In genomic region chr2:95165371-95166064, GRCh38 we compare ENCODE assay signal across 8 cellular contexts. TPM values are rescaled to one million over a fixed set of nuclear protein-coding genes. Genes with fewer than 3 reads are reported as not detected.
A peak's percentile ranks its signal among the peaks of the same experiment; 100 is the strongest.
DNase-seq lines count a peak whose midpoint lies in the region; ATAC-seq and TF ChIP-seq lines count a peak whose summit lies in the region.

Gene ZNF2 (plus strand): TSS chr2:95165809. CDS start chr2:95176227, 10,418 bp downstream.

- H3K4me3 ChIP-seq in GM12875 (ENCODE audit: low read depth, low read length) (peak within 1 kb of the TSS; percentile 83), SU-DHL-6 (ENCODE audit: insufficient read depth, low read length, poor library complexity, severe bottlenecking) (peak within 1 kb of the TSS; percentile 69), ovary (peak within 1 kb of the TSS; percentile 88), thyroid gland (replicated peaks in 1 of 3) (peak within 1 kb of the TSS; percentile 56 to 82 (median 74))

- DNase-seq in NCI-H1417 (lab: John Stamatoyannopoulos, UW) (peak; percentile 94 to 99 (median 98)), Right ventricle myocardium superior (peak; percentile 99), ovary (peak; percentile 97 to 98 (median 98)), thyroid gland (peak; percentile 98 to 99)
- DNase-seq in activated naive CD8-positive, alpha-beta T cell treated with anti-CD3 and anti-CD28 coated beads, Interleukin-2, amount 50 U/mL, for 24 hours = peak; percentile 97

- peak within 1 kb of the TSS; percentile 92 for H3K4me2 ChIP-seq in SU-DHL-6 (ENCODE audit: low read depth, low read length, poor library complexity, severe bottlenecking)

- H3K27me3 Mint-ChIP-seq in activated naive CD8-positive, alpha-beta T cell treated with anti-CD3 and anti-CD28 coated beads, Interleukin-2, amount 50 U/mL, for 24 hours = no peaks in the 10 kb centered on the region

- H3K27ac ChIP-seq in SU-DHL-6 (ENCODE audit: low read depth, low read length) (peak within 1 kb of the TSS; percentile 8; the same call in 1 of the 2 replicates), ovary (peak within 1 kb of the TSS; percentile 51 to 80), thyroid gland (peak within 1 kb of the TSS; percentile 87 to 95 (median 91))

- no peaks in the 10 kb centered on the region for H3K9me2 ChIP-seq in SU-DHL-6 (replicated peaks; ENCODE audit: insufficient read depth, low read length)

- peak; percentile 69 for TF ChIP-seq POLR2A in ovary (IDR thresholded peaks at IDR 0.05)
- peak in 1 of 2 donors; percentile 82 for TF ChIP-seq POLR2A in thyroid gland (IDR thresholded peaks at IDR 0.05)

- H3K36me3 ChIP-seq in SU-DHL-6 (ENCODE audit: low read length) (no peaks in the 10 kb centered on the region), ovary (no peaks in the 10 kb centered on the region), thyroid gland (no peaks in the 10 kb centered on the region)

- H3K4me1 ChIP-seq in ovary (ENCODE audit: insufficient read depth) (peaks cover 6% of the 10 kb centered on the region), thyroid gland (peaks cover 17 to 19% of the 10 kb centered on the region in 2 donors)

- H3K4me1 Mint-ChIP-seq in activated naive CD8-positive, alpha-beta T cell treated with anti-CD3 and anti-CD28 coated beads, Interleukin-2, amount 50 U/mL, for 24 hours = peaks cover 39% of the 10 kb centered on the region

- no peak for TF ChIP-seq EP300 in ovary (IDR thresholded peaks at IDR 0.05)

- no peaks in the 10 kb centered on the region for H3K27me3 ChIP-seq in SU-DHL-6 (ENCODE audit: low read length)
- no peaks in the 10 kb centered on the region for H3K27me3 ChIP-seq in ovary
- no peaks in the 10 kb centered on the region for H3K27me3 ChIP-seq in thyroid gland

- H3K9me3 Mint-ChIP-seq in activated naive CD8-positive, alpha-beta T cell treated with anti-CD3 and anti-CD28 coated beads, Interleukin-2, amount 50 U/mL, for 24 hours = peaks cover 7% of the 10 kb centered on the region

- peak within 1 kb of the TSS; percentile 97 for H3K4me3 Mint-ChIP-seq in activated naive CD8-positive, alpha-beta T cell treated with anti-CD3 and anti-CD28 coated beads, Interleukin-2, amount 50 U/mL, for 24 hours

- H3K9ac ChIP-seq in SU-DHL-6 (ENCODE audit: low read length) = peak within 1 kb of the TSS; percentile 72

- H2AFZ ChIP-seq in SU-DHL-6 (ENCODE audit: low read depth, low read length, severe bottlenecking) = peak within 1 kb of the TSS; percentile 79

- intact Hi-C loops in Right ventricle myocardium superior (cut with DNase I) = no loop called here
- intact Hi-C loops in ovary (cut with DNase I) = no loop called here
- intact Hi-C loops in thyroid gland (cut with DNase I) = loop anchor here (10.0 kb wide), 1 partner anchor 1099 kb away; the partner anchor contains the start of genes CIAO1 and TMEM127

- peaks cover 4% of the 10 kb centered on the region; the same call in 1 of the 2 replicates for H3F3A ChIP-seq in SU-DHL-6 (ENCODE audit: insufficient read depth)

- H3K9me3 ChIP-seq in SU-DHL-6 (ENCODE audit: insufficient read depth, low read length) = no peaks in the 10 kb centered on the region
- no peaks in the 10 kb centered on the region for H3K9me3 ChIP-seq in ovary
- no peaks in the 10 kb centered on the region for H3K9me3 ChIP-seq in thyroid gland

- peaks cover 19% of the 10 kb centered on the region for H3K79me2 ChIP-seq in SU-DHL-6 (ENCODE audit: insufficient read depth, low read length)

- H4K20me1 ChIP-seq in SU-DHL-6 (ENCODE audit: low read depth, low read length) = no peaks in the 10 kb centered on the region; the same call in 1 of the 2 replicates

- whole genome bisulfite sequencing in ovary, 3 donors = 0% methylated on average over 53 to 56 of the region's 56 CpGs
- 0% methylated on average over 27 to 28 of the region's 56 CpGs for WGBS in thyroid gland, 2 donors

- TF ChIP-seq CTCF in GM12875 (IDR thresholded peaks at IDR 0.05; ENCODE audit: borderline replicate concordance, insufficient read depth, low read depth, low read length) (0 out of 2 replicates have a peak, but pooled peaks have one; percentile 13), SU-DHL-6 (IDR thresholded peaks at IDR 0.05; ENCODE audit: insufficient read depth, low read length, poor library complexity, severe bottlenecking) (no peak), ovary (IDR thresholded peaks at IDR 0.05) (no peak), thyroid gland (IDR thresholded peaks at IDR 0.05) (peak in 1 of 6 experiments; percentile 16)

- ATAC-seq in HG02763 (IDR thresholded peaks at IDR 0.05; ENCODE audit: unreplicated experiment) = peak; percentile 89
- peak; percentile 98 for ATAC-seq in activated naive CD8-positive, alpha-beta T cell treated with anti-CD3 and anti-CD28 coated beads, Interleukin-2, amount 50 U/mL, for 24 hours
- ATAC-seq in Right ventricle myocardium superior (ENCODE audit: poor library complexity) = peak; percentile 99

- H3K36me3 Mint-ChIP-seq in activated naive CD8-positive, alpha-beta T cell treated with anti-CD3 and anti-CD28 coated beads, Interleukin-2, amount 50 U/mL, for 24 hours (ENCODE audit: low read depth) = peaks cover 18% of the 10 kb centered on the region

- peak within 1 kb of the TSS; percentile 97 for H3K27ac Mint-ChIP-seq in activated naive CD8-positive, alpha-beta T cell treated with anti-CD3 and anti-CD28 coated beads, Interleukin-2, amount 50 U/mL, for 24 hours

RNA-seq across cellular contexts. Expression of gene ZNF2, which starts in this region (rescaled TPM):
- 5.0 TPM for total RNA-seq in Right ventricle myocardium superior
- 1 to 10 TPM; 3.6 to 6.9 (median 4.6) TPM for total RNA-seq in ovary
- polyA plus RNA-seq in ovary = 1 to 10 TPM; 3.1 to 7.9 TPM
- total RNA-seq in thyroid gland = 1 to 10 TPM; 5.0 to 7.5 (median 5.7) TPM

Comparison
In these comparisons a context has a peak if more than half of its experiments do, and no peak if none do; other contexts are left out.
1. Peak in every context shown above with its lines: DNase-seq, ATAC-seq, H3K4me3 ChIP-seq and H3K27ac ChIP-seq.
2. H3K27ac ChIP-seq: peak in every context shown above with its lines; median percentile 91 in thyroid gland; 66 in ovary; 8 in SU-DHL-6.